Comparison of ENCODE assay signal across 19 cellular contexts in genomic region chr7:118109607-118110006, GRCh38.
DNase-seq lines count a peak whose midpoint lies in the region; ATAC-seq, FAIRE-seq and TF ChIP-seq lines count a peak whose summit lies in the region.
"Had no signal": no experiment of that assay in that cellular context is flagged by ENCODE, and none has a peak within 500 bp of the region (broad histone marks: within the 10 kb centered on the region; RNA-seq: fewer than 3 reads in every experiment).

No MANE protein-coding gene starts in this region.

- CTCF ChIA-PET in K562 (lab: Yijun Ruan, JAX; ENCODE audit: low intra/inter-chr PET ratio) = no interaction called here

- no TSS peak for BruUV-seq in K562 (replicated peaks; lab: Mats Ljungman, UMichigan)

- TF ChIP-seq EP300 in K562 (IDR thresholded peaks at IDR 0.05; ENCODE audit: low read length) = no peak

- intact Hi-C loops in K562 (cut with micrococcal nuclease) = loop anchor here (5.0 to 10.0 kb wide), 3 partner anchors 355 to 652 kb away; no protein-coding TSS in a partner anchor

- TF ChIP-seq POLR2A in K562 (conservative IDR thresholded peaks at IDR 0.05) = no peak

- POLR2A ChIA-PET in K562 (lab: Yijun Ruan, JAX) = no interaction called here

- no peak for TF ChIP-seq RAD21 in K562 (CRISPR knock-in tag; conservative IDR thresholded peaks at IDR 0.05 in 1 of 2, IDR thresholded peaks at IDR 0.05 in 1 of 2)

- no peak overlapping the region for H3K27ac ChIP-seq in K562 (ENCODE audit: extremely low read depth, low read depth, low read length)
- H3K27ac ChIP-seq: esophagus muscularis mucosa, thyroid gland had no signal

- 2% methylated on average over 2 of the region's 2 CpGs for WGBS in K562 (ENCODE audit: insufficient coverage, low coverage, missing lambda C conversion rate)

- no peaks in the 10 kb centered on the region for H3K36me3 ChIP-seq in K562 (ENCODE audit: control insufficient read depth, insufficient read depth, low read length)
- H3K36me3 ChIP-seq: esophagus muscularis mucosa, thyroid gland had no signal

- H3K27me3 ChIP-seq in K562 (ENCODE audit: control insufficient read depth in 2 of 2, insufficient read depth in 2 of 2, low read length in 2 of 2) = no peaks in the 10 kb centered on the region
- H3K27me3 ChIP-seq: esophagus muscularis mucosa, thyroid gland had no signal

- no peaks in the 10 kb centered on the region for H3K79me2 ChIP-seq in K562 (ENCODE audit: control insufficient read depth, insufficient read depth, low read length)

- H3K4me1 ChIP-seq in K562 (replicated peaks in 1 of 2; ENCODE audit: control insufficient read depth in 2 of 2, insufficient read depth in 2 of 2, low read length in 2 of 2) = no peaks in the 10 kb centered on the region
- H3K4me1 ChIP-seq: esophagus muscularis mucosa, thyroid gland had no signal

- TF ChIP-seq CTCF in K562 (IDR thresholded peaks at IDR 0.05 in 2 of 3, conservative IDR thresholded peaks at IDR 0.05 in 1 of 3; ENCODE audit: insufficient read depth in 2 of 3, low read depth in 1 of 3, low read length in 3 of 3) = no peak

- no peaks in the 10 kb centered on the region for H4K20me1 ChIP-seq in K562 (replicated peaks; ENCODE audit: control insufficient read depth, insufficient read depth, low read length)

- H3K9ac ChIP-seq in K562 (ENCODE audit: insufficient read depth in 1 of 2, low read depth in 2 of 2, low read length in 2 of 2) = no peak overlapping the region

- no peaks in the 10 kb centered on the region for H3K9me1 ChIP-seq in K562 (ENCODE audit: control insufficient read depth, insufficient read depth, low read length)

- DNase-seq in NCI-H1417 (lab: John Stamatoyannopoulos, UW) = peak in 2 of 3 experiments; percentile 44 to 81
- no peak for DNase-seq in NCI-H1417 treated with DMSO at 0.1 percent for 48 hours (lab: John Stamatoyannopoulos, UW)
- peak; percentile 70 for DNase-seq in NCI-H69 (lab: John Stamatoyannopoulos, UW)
- no peak for DNase-seq in K562 (ENCODE audit: extremely low read depth in 1 of 4, low spot score in 3 of 4)
- DNase-seq in renal cortical epithelial cell (ENCODE audit: low read depth) = peak; percentile 18
- DNase-seq in NCI-H187 (lab: John Stamatoyannopoulos, UW) = no peak
- no peak for DNase-seq in NCI-H524 treated with DMSO at 0.1 percent for 48 hours (lab: John Stamatoyannopoulos, UW)
- DNase-seq: activated CD4-positive, CD25-positive, alpha-beta regulatory T cell treated with anti-CD3 and anti-CD28 coated beads, Interleukin-2, amount 50 U/mL, for 72 hours; activated naive CD4-positive, alpha-beta T cell treated with Interleukin-2 at 50 U/mL for 16 hours; cortex of kidney; glutamatergic neuron; NCI-H1436 treated with DMSO at 0.1 percent for 48 hours; NK-92 treated with Interleukin-12 subunit alpha and Interleukin-12 subunit beta, amount 100 ng/mL, for 24 hours; stimulated activated CD4-positive, alpha-beta T cell treated with anti-CD3 and anti-CD28 coated beads, Interleukin-4, amount 100 ng/mL, for 4 hours; thyroid gland had no signal

- no peak for FAIRE-seq in K562 (lab: Jason Lieb, UNC)
- FAIRE-seq: astrocyte, G401.6 had no signal

- no peak overlapping the region for H3K4me3 ChIP-seq in K562
- H3K4me3 ChIP-seq: esophagus muscularis mucosa, thyroid gland had no signal

- H3K9me3 ChIP-seq in K562 (replicated peaks; ENCODE audit: control insufficient read depth, insufficient read depth, low read depth, low read length) = no peaks in the 10 kb centered on the region
- H3K9me3 ChIP-seq: esophagus muscularis mucosa, thyroid gland had no signal

- H2AFZ ChIP-seq in K562 (ENCODE audit: low read depth, low read length) = no peak overlapping the region

- ATAC-seq in K562 (no peak), HG02642 (IDR thresholded peaks at IDR 0.05; ENCODE audit: poor library complexity, unreplicated experiment) (no peak)

- in situ Hi-C loops in K562 (cut with MboI) = no loop called here

- no peak overlapping the region for H3K4me2 ChIP-seq in K562 (ENCODE audit: insufficient read depth, low read length)

TF ChIP-seq in K562, 482 proteins besides CTCF, POLR2A, EP300 and RAD21 (continues in another document):
- TF ChIP-seq CREM (IDR thresholded peaks at IDR 0.05; ENCODE audit: low read depth) = peak; percentile 48; the same call in 1 of the 2 replicates
- no peak for TF ChIP-seq MGA (IDR thresholded peaks at IDR 0.05)
- TF ChIP-seq CEBPB (tag; IDR thresholded peaks at IDR 0.05) = peak; percentile 45
- no peak for TF ChIP-seq FOXA1 (IDR thresholded peaks at IDR 0.05; ENCODE audit: borderline replicate concordance)
- TF ChIP-seq CREB1 (IDR thresholded peaks at IDR 0.05) = peak; percentile 34; the same call in 1 of the 2 replicates
- no peak for TF ChIP-seq CREB1 (CRISPR knock-in tag; IDR thresholded peaks at IDR 0.05)
- peak in 1 of 2 experiments; percentile 49; a peak in 1 of 4 replicates for TF ChIP-seq FOXA3 (CRISPR knock-in tag; conservative IDR thresholded peaks at IDR 0.05 in 1 of 2, IDR thresholded peaks at IDR 0.05 in 1 of 2)
- TF ChIP-seq CEBPG (CRISPR knock-in tag; IDR thresholded peaks at IDR 0.05) = no peak
- TF ChIP-seq CEBPG (tag; conservative IDR thresholded peaks at IDR 0.05 in 1 of 2, IDR thresholded peaks at IDR 0.05 in 1 of 2) = peak in 1 of 2 experiments; percentile 69; a peak in 1 of 4 replicates

Comparison
In these comparisons a context has a peak if more than half of its experiments do, and no peak if none do; other contexts are left out.
1. DNase-seq: peak in NCI-H1417 (2 of 3), NCI-H69 (single experiment) and renal cortical epithelial cell (single experiment); none in NCI-H1417 treated with DMSO at 0.1 percent for 48 hours (single experiment), K562 (0 of 4), NCI-H187 (0 of 2) and NCI-H524 treated with DMSO at 0.1 percent for 48 hours (single experiment).